In genomic region chr17:81859906-81860755, GRCh38 we compare ENCODE assay signal across 7 cellular contexts. TPM values are rescaled to one million over a fixed set of nuclear protein-coding genes. Genes with fewer than 3 reads are reported as not detected.
A peak's percentile ranks its signal among the peaks of the same experiment; 100 is the strongest.
DNase-seq lines count a peak whose midpoint lies in the region; ATAC-seq lines count a peak whose summit lies in the region.

Gene P4HB (minus strand): TSS chr17:81860535. CDS start chr17:81860471, 64 bp downstream.

- intact Hi-C loops in posterior vena cava (cut with DNase I), result no loop called here

- DNase-seq in activated T-cell treated with anti-CD3 and anti-CD28 coated beads for 4 hours, result peak; percentile 5
- no peak for DNase-seq in glomerular endothelial cell (ENCODE audit: extremely low read depth, low read depth, low spot score)
- no peak for DNase-seq in posterior vena cava (ENCODE audit: low spot score)
- DNase-seq in HK-2 (ENCODE audit: unreplicated experiment), result no peak

- ATAC-seq in GM18873 (IDR thresholded peaks at IDR 0.05; ENCODE audit: low FRiP score, unreplicated experiment) (peak; percentile 2), HG03064 (IDR thresholded peaks at IDR 0.05; ENCODE audit: low read depth, unreplicated experiment) (peak; percentile 58), GM21786 (IDR thresholded peaks at IDR 0.05; ENCODE audit: unreplicated experiment) (no peak)

RNA-seq across cellular contexts. Expression of gene P4HB, which starts in this region (rescaled TPM):
- total RNA-seq in glomerular endothelial cell (3,025 and 3,034 TPM in 2 replicates), posterior vena cava (100 to 1,000 TPM; 339 to 482 TPM)
